In the genomic region with DNA sequence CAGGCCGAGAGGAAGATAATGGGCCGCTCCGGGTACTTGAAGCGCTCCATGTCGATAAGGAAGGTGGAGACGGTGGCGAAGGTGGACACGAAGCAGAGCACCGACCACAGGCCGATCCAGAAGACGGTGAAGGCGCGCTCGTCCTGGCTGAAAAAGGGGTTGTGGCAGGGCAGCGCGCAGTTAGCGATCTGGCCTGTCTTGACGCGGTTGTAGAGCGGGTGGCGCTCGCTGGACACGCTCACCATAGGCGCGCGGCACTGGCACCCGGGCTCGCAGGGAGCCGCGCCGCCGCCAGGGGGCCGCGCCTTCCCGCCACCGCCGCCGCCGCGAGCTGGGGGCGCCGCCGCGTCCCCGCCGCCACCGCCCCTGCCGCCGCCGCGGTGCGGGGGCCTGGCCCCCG, we compare ENCODE assay signal across 9 cellular contexts. TPM values are rescaled to one million over a fixed set of nuclear protein-coding genes. Genes with fewer than 3 reads are reported as not detected.
DNase-seq lines count a peak whose midpoint lies in the region; ATAC-seq, FAIRE-seq and TF ChIP-seq lines count a peak whose summit lies in the region.
"Had no signal": no experiment of that assay in that cellular context is flagged by ENCODE, and none has a peak within 500 bp of the region (broad histone marks: within the 10 kb centered on the region; RNA-seq: fewer than 3 reads in every experiment).

No MANE protein-coding gene starts in this region.

- H3K36me3 Mint-ChIP-seq in activated CD4-positive, alpha-beta memory T cell treated with anti-CD3 and anti-CD28 coated beads, Interleukin-2, amount 10 ng/mL, durations not matched to agents 7 days and 5 days (ENCODE audit: low read depth), result no peaks in the 10 kb centered on the region

- H3K9me3 Mint-ChIP-seq in activated CD4-positive, alpha-beta memory T cell treated with anti-CD3 and anti-CD28 coated beads, Interleukin-2, amount 10 ng/mL, durations not matched to agents 7 days and 5 days, result no peaks in the 10 kb centered on the region

- H3K36me3 ChIP-seq in esophagus (ENCODE audit: control insufficient read depth in 2 of 2, insufficient read depth in 2 of 2, low read length in 1 of 2), result no peaks in the 10 kb centered on the region
- no peaks in the 10 kb centered on the region for H3K36me3 ChIP-seq in thoracic aorta

- H3K27ac ChIP-seq in esophagus (ENCODE audit: low read depth in 2 of 2, low read length in 1 of 2), result peak overlapping the region in 1 of 2 donors; percentile 53
- no peak overlapping the region for H3K27ac ChIP-seq in thoracic aorta

- H3K4me3 ChIP-seq in esophagus (ENCODE audit: low read depth in 1 of 2, low read length in 2 of 2), result peak overlapping the region; percentile 36 to 58
- peak overlapping the region; percentile 74 for H3K4me3 ChIP-seq in thoracic aorta

- peak; percentile 23 for ATAC-seq in GM19463 (IDR thresholded peaks at IDR 0.05; ENCODE audit: unreplicated experiment)
- ATAC-seq in thoracic aorta (ENCODE audit: insufficient number of reproducible peaks, low FRiP score, low read depth), result no peak

- 0 to 1% methylated on average over 28 to 53 of the region's 53 CpGs for WGBS in esophagus, 2 donors

- peaks cover 31% of the 10 kb centered on the region for H3K4me1 Mint-ChIP-seq in activated CD4-positive, alpha-beta memory T cell treated with anti-CD3 and anti-CD28 coated beads, Interleukin-2, amount 10 ng/mL, durations not matched to agents 7 days and 5 days

- CTCF ChIA-PET in activated CD4-positive, alpha-beta memory T cell treated with anti-CD3 and anti-CD28 coated beads, Interleukin-2, amount 10 ng/mL, durations not matched to agents 7 days and 5 days (lab: Charles Lee), result interaction anchor here (0.8 kb wide), 1 partner anchor 9 kb away, joined by 3 read pairs; no protein-coding TSS in a partner anchor

- no peak for FAIRE-seq in D721Med (lab: Jason Lieb, UNC)

- POLR2A ChIA-PET in activated CD4-positive, alpha-beta memory T cell treated with anti-CD3 and anti-CD28 coated beads, Interleukin-2, amount 10 ng/mL, durations not matched to agents 7 days and 5 days (lab: Charles Lee), result no interaction called here

- H3K4me3 Mint-ChIP-seq in activated CD4-positive, alpha-beta memory T cell treated with anti-CD3 and anti-CD28 coated beads, Interleukin-2, amount 10 ng/mL, durations not matched to agents 7 days and 5 days, result peak overlapping the region; percentile 66

- H3K9me3 ChIP-seq in esophagus (ENCODE audit: control insufficient read depth in 2 of 2, insufficient read depth in 1 of 2, low read depth in 1 of 2, low read length in 1 of 2) (peaks cover 0 to 3% of the 10 kb centered on the region in 2 donors), thoracic aorta (no peaks in the 10 kb centered on the region)

- H3K27me3 ChIP-seq in esophagus (ENCODE audit: control insufficient read depth in 1 of 2, insufficient read depth in 2 of 2, low read length in 2 of 2), result peaks cover 0 to 5% of the 10 kb centered on the region in 2 donors
- no peaks in the 10 kb centered on the region for H3K27me3 ChIP-seq in thoracic aorta (replicated peaks; ENCODE audit: insufficient read depth)

- TF ChIP-seq CTCF in D721Med (IDR thresholded peaks at IDR 0.05; ENCODE audit: insufficient read depth, missing control alignments) (peak; percentile 47), thoracic aorta (IDR thresholded peaks at IDR 0.05) (peak; percentile 42)

- H3K4me1 ChIP-seq in esophagus (ENCODE audit: control insufficient read depth in 2 of 2, insufficient read depth in 2 of 2, low read length in 1 of 2) (peaks cover 13% of the 10 kb centered on the region in 2 donors), thoracic aorta (ENCODE audit: control insufficient read depth in 1 of 2, low read depth in 2 of 2) (peaks cover 12 to 41% of the 10 kb centered on the region in 2 donors)

- H3K27ac Mint-ChIP-seq in activated CD4-positive, alpha-beta memory T cell treated with anti-CD3 and anti-CD28 coated beads, Interleukin-2, amount 10 ng/mL, durations not matched to agents 7 days and 5 days, result no peak overlapping the region

- DNase-seq in D721Med (ENCODE audit: insufficient read length, low spot score) (no peak), HuH-7.5 (ENCODE audit: low spot score) (peak; percentile 47), mucosa of gallbladder (ENCODE audit: low spot score) (peak; percentile 68), thoracic aorta (ENCODE audit: low spot score) (peak; percentile 5), NK-92 (lab: John Stamatoyannopoulos, UW; ENCODE audit: unreplicated experiment) (no peak)
- no peak for DNase-seq in activated CD4-positive, alpha-beta memory T cell treated with anti-CD3 and anti-CD28 coated beads, Interleukin-2, amount 10 ng/mL, durations not matched to agents 7 days and 5 days

- H3K27me3 Mint-ChIP-seq in activated CD4-positive, alpha-beta memory T cell treated with anti-CD3 and anti-CD28 coated beads, Interleukin-2, amount 10 ng/mL, durations not matched to agents 7 days and 5 days, result peaks cover 74% of the 10 kb centered on the region

RNA-seq across cellular contexts. Expression of a gene that starts 1.6 kb away (rescaled TPM):
- total RNA-seq in activated CD4-positive, alpha-beta memory T cell treated with anti-CD3 and anti-CD28 coated beads, Interleukin-2, amount 10 ng/mL, durations not matched to agents 7 days and 5 days, result under 1 TPM; 0.65 to 0.95 TPM
- polyA plus RNA-seq in esophagus, result under 1 TPM; 0.35 to 0.72 TPM
- total RNA-seq in mucosa of gallbladder, result 9.4 TPM
- 10 to 100 TPM; 12.4 to 21.3 TPM for total RNA-seq in thoracic aorta

RNA-seq across cellular contexts. Expression of a gene that starts 35.3 kb away (rescaled TPM):
- not detected for total RNA-seq in activated CD4-positive, alpha-beta memory T cell treated with anti-CD3 and anti-CD28 coated beads, Interleukin-2, amount 10 ng/mL, durations not matched to agents 7 days and 5 days
- not detected for polyA plus RNA-seq in esophagus
- total RNA-seq in mucosa of gallbladder (not detected), thoracic aorta (not detected)
- total RNA-seq: activated CD8-positive, alpha-beta memory T cell treated with anti-CD3 and anti-CD28 coated beads for 36 hours had no signal

Comparison
In these comparisons a context has a peak if more than half of its experiments do, and no peak if none do; other contexts are left out.
1. DNase-seq: peak in HuH-7.5 (single experiment), mucosa of gallbladder (single experiment) and thoracic aorta (single experiment); none in D721Med (single experiment), activated CD4-positive, alpha-beta memory T cell treated with anti-CD3 and anti-CD28 coated beads, Interleukin-2, amount 10 ng/mL, durations not matched to agents 7 days and 5 days (single experiment) and NK-92 (single experiment).